32 cellular contexts compared by ENCODE assay signal in genomic region chr14:23522643-23523198, GRCh38. TPM values are rescaled to one million over a fixed set of nuclear protein-coding genes. Genes with fewer than 3 reads are reported as not detected.
"Had no signal": no experiment of that assay in that cellular context is flagged by ENCODE, and none has a peak within 500 bp of the region (broad histone marks: within the 10 kb centered on the region; RNA-seq: fewer than 3 reads in every experiment).

No MANE protein-coding gene starts in this region.

- H3K27me3 ChIP-seq: colonic mucosa, esophagus squamous epithelium, left lung, ovary, right atrium auricular region, sigmoid colon, tibial nerve, upper lobe of left lung had no signal

- H3K9me3 ChIP-seq: colonic mucosa, esophagus squamous epithelium, heart right ventricle, left lung, mucosa of descending colon, ovary, right atrium auricular region, sigmoid colon, thoracic aorta, tibial nerve, upper lobe of left lung had no signal

- H3K9me3 Mint-ChIP-seq: dendritic cell treated with granulocyte-macrophage colony-stimulating factor and Interleukin-4, amounts not matched to agents 40 ng/mL and 50 ng/mL, for 4 days; mesothelial cell of epicardium; naive B cell; natural killer cell treated with Interleukin-12 subunit alpha and Interleukin-12 subunit beta and Interleukin-15 and Interleukin-18, amount 100 ng/mL, for 72 hours; stimulated activated effector memory CD8-positive, alpha-beta T cell treated with anti-CD3 and anti-CD28 coated beads, Interleukin-12 subunit alpha, Interleukin-12 subunit beta, amount 100 ng/mL, for 72 hours had no signal

- FAIRE-seq: endometrium, islet of Langerhans, urothelium cell line had no signal

- H3K4me1 ChIP-seq: colonic mucosa, esophagus squamous epithelium, heart right ventricle, right atrium auricular region, sigmoid colon, tibial nerve, upper lobe of left lung had no signal

- H3K27ac Mint-ChIP-seq: dendritic cell treated with granulocyte-macrophage colony-stimulating factor and Interleukin-4, amounts not matched to agents 40 ng/mL and 50 ng/mL, for 4 days; mesothelial cell of epicardium; naive B cell; natural killer cell treated with Interleukin-12 subunit alpha and Interleukin-12 subunit beta and Interleukin-15 and Interleukin-18, amount 100 ng/mL, for 72 hours had no signal

- H3K36me3 ChIP-seq: colonic mucosa, esophagus squamous epithelium, heart right ventricle, ovary, right atrium auricular region, thoracic aorta had no signal

- DNase-seq: colonic mucosa; effector memory CD4-positive, alpha-beta T cell; erythroblast; esophagus squamous epithelium; foreskin melanocyte; glutamatergic neuron; heart right ventricle; hippocampal formation; left cardiac atrium; left lung; mesenchymal stem cell; mucosa of descending colon; naive B cell; ovary; sigmoid colon; stimulated activated CD4-positive, alpha-beta T cell treated with anti-CD3 and anti-CD28 coated beads, Interleukin-2, amount 100 ng/mL, for 24 hours; stimulated activated CD4-positive, alpha-beta T cell treated with anti-CD3 and anti-CD28 coated beads, Interleukin-4, amount 100 ng/mL, for 24 hours; stimulated activated naive CD8-positive, alpha-beta T cell treated with anti-CD3 and anti-CD28 coated beads, Interleukin-15, Interleukin-2, amounts not matched to agents 100 U/mL and 50 U/mL, for 24 hours; substantia nigra; upper lobe of left lung had no signal

- H3K4me3 Mint-ChIP-seq: dendritic cell treated with granulocyte-macrophage colony-stimulating factor and Interleukin-4, amounts not matched to agents 40 ng/mL and 50 ng/mL, for 4 days; mesothelial cell of epicardium; naive B cell; natural killer cell treated with Interleukin-12 subunit alpha and Interleukin-12 subunit beta and Interleukin-15 and Interleukin-18, amount 100 ng/mL, for 72 hours; stimulated activated effector memory CD8-positive, alpha-beta T cell treated with anti-CD3 and anti-CD28 coated beads, Interleukin-12 subunit alpha, Interleukin-12 subunit beta, amount 100 ng/mL, for 72 hours had no signal

- H3K4me3 ChIP-seq: colonic mucosa, esophagus squamous epithelium, heart right ventricle, left lung, mucosa of descending colon, ovary, right atrium auricular region, sigmoid colon, thoracic aorta, tibial nerve, upper lobe of left lung had no signal

- ATAC-seq: left cardiac atrium; left lung; mucosa of descending colon; natural killer cell treated with Interleukin-12 subunit alpha and Interleukin-12 subunit beta and Interleukin-15 and Interleukin-18, amount 100 ng/mL, for 72 hours; stimulated activated effector memory CD8-positive, alpha-beta T cell treated with anti-CD3 and anti-CD28 coated beads, Interleukin-12 subunit alpha, Interleukin-12 subunit beta, amount 100 ng/mL, for 72 hours; stimulated activated naive CD8-positive, alpha-beta T cell treated with anti-CD3 and anti-CD28 coated beads, Interleukin-15, Interleukin-2, amounts not matched to agents 100 U/mL and 50 U/mL, for 24 hours had no signal

- H3K4me1 Mint-ChIP-seq: mesothelial cell of epicardium; naive B cell; stimulated activated effector memory CD8-positive, alpha-beta T cell treated with anti-CD3 and anti-CD28 coated beads, Interleukin-12 subunit alpha, Interleukin-12 subunit beta, amount 100 ng/mL, for 72 hours had no signal

- H3K27ac ChIP-seq: colonic mucosa, esophagus squamous epithelium, heart right ventricle, left lung, ovary, right atrium auricular region, sigmoid colon, thoracic aorta, tibial nerve, upper lobe of left lung had no signal

- H3K27me3 Mint-ChIP-seq: dendritic cell treated with granulocyte-macrophage colony-stimulating factor and Interleukin-4, amounts not matched to agents 40 ng/mL and 50 ng/mL, for 4 days; naive B cell; natural killer cell treated with Interleukin-12 subunit alpha and Interleukin-12 subunit beta and Interleukin-15 and Interleukin-18, amount 100 ng/mL, for 72 hours had no signal

- H3K36me3 Mint-ChIP-seq: naive B cell; natural killer cell treated with Interleukin-12 subunit alpha and Interleukin-12 subunit beta and Interleukin-15 and Interleukin-18, amount 100 ng/mL, for 72 hours had no signal

RNA-seq across cellular contexts. Expression of gene ZFHX2, which starts 28.8 kb away (rescaled TPM):
- total RNA-seq: skeletal muscle tissue had no signal

RNA-seq across cellular contexts. Expression of gene JPH4, which starts 55.9 kb away (rescaled TPM):
- total RNA-seq: lung microvascular endothelial cell had no signal
